ENCODE assay signal across 28 cellular contexts in the genomic region with DNA sequence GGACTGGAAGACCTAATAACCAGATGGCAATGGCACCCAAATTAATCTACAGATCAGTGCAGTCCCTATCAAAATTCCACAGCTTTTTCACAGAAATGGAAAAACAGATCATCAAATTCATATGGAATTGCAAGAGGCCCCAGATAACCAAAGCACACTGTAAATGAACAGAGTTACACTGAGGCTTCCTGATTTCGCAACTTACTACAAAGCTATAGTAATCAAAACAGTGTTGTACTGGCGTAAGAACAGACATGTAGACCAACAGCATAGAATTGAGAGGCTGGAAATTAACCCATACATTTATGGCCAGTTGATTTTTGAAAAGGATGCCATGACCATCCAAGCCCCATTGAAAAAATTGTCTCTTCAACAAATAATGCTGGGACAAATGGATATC.
"Had no signal": no experiment of that assay in that cellular context is flagged by ENCODE, and none has a peak within 500 bp of the region (broad histone marks: within the 10 kb centered on the region; RNA-seq: fewer than 3 reads in every experiment).

No MANE protein-coding gene starts in this region.

- H3K4me3 ChIP-seq: cardiac muscle cell, esophagus muscularis mucosa, heart right ventricle, lung, stomach, suprapubic skin, transverse colon, uterus had no signal

- H3K9me3 Mint-ChIP-seq: stimulated activated memory B cell treated with anti-CD40 and anti-IgM and Interleukin-4, amounts not matched to agents 10 μg/mL and 1 μg/mL and 100 μg/mL, for 72 hours had no signal

- H3K27ac Mint-ChIP-seq: activated CD4-positive, alpha-beta memory T cell treated with anti-CD3 and anti-CD28 coated beads for 36 hours; activated naive CD4-positive, alpha-beta T cell treated with anti-CD3 and anti-CD28 coated beads, Interleukin-2, amount 10 ng/mL, durations not matched to agents 7 days and 5 days; stimulated activated memory B cell treated with anti-CD40 and anti-IgM and Interleukin-4, amounts not matched to agents 10 μg/mL and 1 μg/mL and 100 μg/mL, for 72 hours; T-helper 17 cell had no signal

- H3K36me3 ChIP-seq: uterus had no signal

- H3K4me3 Mint-ChIP-seq: activated CD4-positive, alpha-beta memory T cell treated with anti-CD3 and anti-CD28 coated beads for 36 hours; activated naive CD4-positive, alpha-beta T cell treated with anti-CD3 and anti-CD28 coated beads, Interleukin-2, amount 10 ng/mL, durations not matched to agents 7 days and 5 days; naive thymus-derived CD4-positive, alpha-beta T cell; neural crest cell; stimulated activated memory B cell treated with anti-CD40 and anti-IgM and Interleukin-4, amounts not matched to agents 10 μg/mL and 1 μg/mL and 100 μg/mL, for 72 hours; T-helper 17 cell had no signal

- H3K27me3 Mint-ChIP-seq: activated CD4-positive, alpha-beta memory T cell treated with anti-CD3 and anti-CD28 coated beads for 36 hours; activated naive CD4-positive, alpha-beta T cell treated with anti-CD3 and anti-CD28 coated beads, Interleukin-2, amount 10 ng/mL, durations not matched to agents 7 days and 5 days; naive thymus-derived CD4-positive, alpha-beta T cell; stimulated activated memory B cell treated with anti-CD40 and anti-IgM and Interleukin-4, amounts not matched to agents 10 μg/mL and 1 μg/mL and 100 μg/mL, for 72 hours; T-helper 17 cell had no signal

- FAIRE-seq: kidney, small intestine had no signal

- H3K4me1 Mint-ChIP-seq: neural crest cell had no signal

- H3K27ac ChIP-seq: cardiac muscle cell, esophagus muscularis mucosa, heart right ventricle, stomach, suprapubic skin, transverse colon, uterus had no signal

- ATAC-seq: heart right ventricle; left lobe of liver; naive thymus-derived CD4-positive, alpha-beta T cell; sciatic nerve; stimulated activated memory B cell treated with anti-CD40 and anti-IgM and Interleukin-4, amounts not matched to agents 10 μg/mL and 1 μg/mL and 100 μg/mL, for 72 hours; T-helper 17 cell had no signal

- H3K27me3 ChIP-seq: cardiac muscle cell, esophagus muscularis mucosa, heart right ventricle, stomach, suprapubic skin, transverse colon, uterus had no signal

- H3K4me1 ChIP-seq: esophagus muscularis mucosa, heart right ventricle, stomach, suprapubic skin, transverse colon, uterus had no signal

- DNase-seq: activated CD4-positive, alpha-beta memory T cell treated with anti-CD3 and anti-CD28 coated beads for 36 hours; activated CD4-positive, alpha-beta T cell treated with anti-CD3 and anti-CD28 coated beads for 48 hours; activated CD4-positive, CD25-positive, alpha-beta regulatory T cell; activated effector memory CD4-positive, alpha-beta T cell treated with Interleukin-2 at 50 U/mL for 16 hours; activated naive CD4-positive, alpha-beta T cell treated with anti-CD3 and anti-CD28 coated beads, Interleukin-2, amount 10 ng/mL, durations not matched to agents 7 days and 5 days; activated T-cell treated with anti-CD3 and anti-CD28 coated beads, Interleukin-2, amount 50 U/mL, for 48 hours; amygdala; dermis blood vessel endothelial cell; effector CD8-positive, alpha-beta T cell; heart right ventricle; kidney; naive thymus-derived CD4-positive, alpha-beta T cell; occipital lobe; posterior cingulate gyrus; small intestine; stimulated activated CD4-positive, alpha-beta T cell treated with anti-CD3 and anti-CD28 coated beads, Interleukin-2, amount 100 ng/mL, for 24 hours; stomach; T-helper 17 cell; transverse colon; uterus had no signal
